ENCODE assay signal across 18 cellular contexts in the genomic region with DNA sequence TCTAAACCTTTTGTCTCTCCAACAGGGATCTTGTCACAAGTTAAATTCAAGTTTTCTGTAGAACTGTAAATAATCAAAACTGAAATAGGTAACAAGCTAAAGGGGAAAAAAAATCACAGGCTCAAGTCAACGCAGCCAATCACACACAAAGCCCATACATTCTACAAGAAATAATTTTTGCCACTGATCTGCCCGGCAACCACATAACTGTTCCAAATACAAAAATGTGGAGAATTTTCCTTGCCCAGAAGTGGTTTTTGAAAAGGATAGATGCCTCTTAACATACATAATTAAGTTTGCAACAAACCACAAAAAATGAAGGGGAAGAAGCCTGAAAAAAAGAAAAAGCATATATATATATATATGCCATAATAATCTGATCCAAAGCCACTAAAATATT.
DNase-seq lines count a peak whose midpoint lies in the region; ATAC-seq, FAIRE-seq and TF ChIP-seq lines count a peak whose summit lies in the region.
"Had no signal": no experiment of that assay in that cellular context is flagged by ENCODE, and none has a peak within 500 bp of the region (broad histone marks: within the 10 kb centered on the region; RNA-seq: fewer than 3 reads in every experiment).

No MANE protein-coding gene starts in this region.

- no peak overlapping the region for H4K5ac ChIP-seq in H1 (ENCODE audit: insufficient read length, low read depth, low read length)

- TF ChIP-seq RAD21 in SK-N-SH (IDR thresholded peaks at IDR 0.05; ENCODE audit: low read length) (no peak), H1 (IDR thresholded peaks at IDR 0.05 in 1 of 2, conservative IDR thresholded peaks at IDR 0.05 in 1 of 2; ENCODE audit: low read depth in 2 of 2, low read length in 2 of 2) (no peak)

- TF ChIP-seq POLR2A in H1 (IDR thresholded peaks at IDR 0.05; ENCODE audit: control extremely low read depth in 1 of 2, low read depth in 2 of 2, low read length in 2 of 2) (no peak), thyroid gland (IDR thresholded peaks at IDR 0.05) (no peak)

- peak overlapping the region; percentile 51 for H3K27ac Mint-ChIP-seq in HFFc6

- TF ChIP-seq EP300 in SK-N-SH (IDR thresholded peaks at IDR 0.05; ENCODE audit: borderline replicate concordance in 1 of 2, low read depth in 1 of 2, low read length in 1 of 2) (no peak), H1 (IDR thresholded peaks at IDR 0.05; ENCODE audit: borderline replicate concordance in 1 of 2, low read depth in 2 of 2, low read length in 2 of 2) (no peak)

- H3K27me3 ChIP-seq in SK-N-SH (ENCODE audit: insufficient read depth) = no peaks in the 10 kb centered on the region
- H3K27me3 ChIP-seq in H1 (replicated peaks in 1 of 4; ENCODE audit: control insufficient read depth in 3 of 4, extremely low read depth in 1 of 4, insufficient read depth in 3 of 4, low read length in 3 of 4) = no peaks in the 10 kb centered on the region
- no peaks in the 10 kb centered on the region for H3K27me3 ChIP-seq in thyroid gland

- H3K18ac ChIP-seq in H1 (ENCODE audit: extremely low read depth, low read length) = no peak overlapping the region

- H3K9me3 ChIP-seq in SK-N-SH = no peaks in the 10 kb centered on the region
- no peaks in the 10 kb centered on the region for H3K9me3 ChIP-seq in H1 (ENCODE audit: insufficient read depth in 2 of 2, low read depth in 1 of 2, low read length in 1 of 2)
- H3K9me3 ChIP-seq in thyroid gland = no peaks in the 10 kb centered on the region

- POLR2A ChIA-PET in SK-N-SH (lab: Yijun Ruan, JAX) (no interaction called here), H1 (lab: Charles Lee; ENCODE audit: partially characterized antibody) (interaction anchor here (1.1 kb wide), 1 partner anchor 17 kb away, joined by 4 read pairs; no protein-coding TSS in a partner anchor)

- intact Hi-C loops in thyroid gland (cut with DNase I) (no loop called here), Right ventricle myocardium superior (cut with DNase I) (no loop called here)

- peaks cover 29% of the 10 kb centered on the region for H3K4me1 Mint-ChIP-seq in HFFc6 (ENCODE audit: low read depth)

- no peaks in the 10 kb centered on the region for H3K79me2 ChIP-seq in SK-N-SH (ENCODE audit: insufficient read depth)
- no peaks in the 10 kb centered on the region for H3K79me2 ChIP-seq in H1 (ENCODE audit: control insufficient read depth in 1 of 2, insufficient read depth in 2 of 2, low read length in 2 of 2)

- H4K20me1 ChIP-seq in SK-N-SH (ENCODE audit: insufficient read depth) (no peaks in the 10 kb centered on the region), H1 (replicated peaks in 1 of 2; ENCODE audit: control insufficient read depth in 1 of 2, insufficient read depth in 2 of 2, low read length in 2 of 2) (peaks cover 0 to 2% of the 10 kb centered on the region in 2 experiments)

- FAIRE-seq in H1 (lab: Jason Lieb, UNC) = no peak
- FAIRE-seq: H54, K562 had no signal

- H4K8ac ChIP-seq in H1 (ENCODE audit: extremely low read depth, insufficient read depth, low read length) = no peak overlapping the region

- H3K4me3 ChIP-seq in SK-N-SH (ENCODE audit: low read depth in 2 of 2, low read length in 1 of 2) (no peak overlapping the region), H1 (ENCODE audit: extremely low read depth in 1 of 4, insufficient read depth in 2 of 4, low read depth in 3 of 4, low read length in 4 of 4) (no peak overlapping the region), thyroid gland (replicated peaks in 1 of 3) (no peak overlapping the region)
- H3K4me3 ChIP-seq: K562 had no signal

- no peak overlapping the region for H2BK12ac ChIP-seq in H1 (ENCODE audit: low read depth, low read length)

- H3K4me2 ChIP-seq in SK-N-SH (no peak overlapping the region), H1 (ENCODE audit: insufficient read depth in 1 of 2, low read depth in 2 of 2, low read length in 2 of 2) (no peak overlapping the region)

- no peak overlapping the region for H2BK5ac ChIP-seq in H1 (ENCODE audit: low read depth, low read length)

- TF ChIP-seq CTCF in HFFc6 (IDR thresholded peaks at IDR 0.05) (no peak), SK-N-SH (IDR thresholded peaks at IDR 0.05) (no peak), H1 (IDR thresholded peaks at IDR 0.05; ENCODE audit: control extremely low read depth in 1 of 3, insufficient read depth in 1 of 3, low read depth in 1 of 3, low read length in 3 of 3) (no peak), thyroid gland (IDR thresholded peaks at IDR 0.05) (no peak)

- no peaks in the 10 kb centered on the region for H3K23me2 ChIP-seq in H1 (ENCODE audit: low read depth, low read length)

- H3K36me3 Mint-ChIP-seq in HFFc6 (ENCODE audit: low read depth) = peaks cover 34% of the 10 kb centered on the region

- H3K9me3 Mint-ChIP-seq in HFFc6 = no peaks in the 10 kb centered on the region
- H3K9me3 Mint-ChIP-seq: CD8-positive, alpha-beta T cell had no signal

- H3F3A ChIP-seq in SK-N-SH (replicated peaks; ENCODE audit: insufficient read depth) = no peaks in the 10 kb centered on the region

- WGBS in SK-N-SH (ENCODE audit: low lambda C conversion rate) = 93% methylated on average over 2 of the region's 2 CpGs
- 89% methylated on average over 2 of the region's 2 CpGs; no CpG with 5 or more reads in 1 of the 2 experiments for WGBS in H1 (ENCODE audit: extremely low coverage in 1 of 2, insufficient coverage in 1 of 2, insufficient read length in 1 of 2, insufficient replicate concordance in 2 of 2, low coverage in 1 of 2, low lambda C conversion rate in 2 of 2, missing lambda C conversion rate in 1 of 2), 2 experiments
- 94 to 95% methylated on average over 2 of the region's 2 CpGs for WGBS in thyroid gland, 2 donors

- DNase-seq in HFFc6 = no peak
- DNase-seq in SK-N-SH = no peak
- no peak for DNase-seq in H1 (ENCODE audit: low read depth in 1 of 2, low spot score in 2 of 2)
- no peak for DNase-seq in thyroid gland
- no peak for DNase-seq in pons (ENCODE audit: low spot score)
- DNase-seq in Right ventricle myocardium superior = no peak
- DNase-seq: C1 segment of cervical spinal cord; CD8-positive, alpha-beta T cell; DMS 273 treated with DMSO at 0.1 percent for 48 hours; DMS79 treated with DMSO at 0.1 percent for 48 hours; Kasumi-1; NCI-H2029; NCI-H526 treated with DMSO at 0.1 percent for 48 hours; RPMI8226; SHP77 had no signal

- H2AFZ ChIP-seq in SK-N-SH (ENCODE audit: low read depth) (no peak overlapping the region), H1 (ENCODE audit: low read length) (no peak overlapping the region)

- H3K27me3 Mint-ChIP-seq in HFFc6 (ENCODE audit: insufficient read depth) = no peaks in the 10 kb centered on the region

- no peak overlapping the region for H3K4me3 Mint-ChIP-seq in HFFc6
- H3K4me3 Mint-ChIP-seq: CD8-positive, alpha-beta T cell had no signal

- no peak overlapping the region for H2BK15ac ChIP-seq in H1 (ENCODE audit: low read length)

- no peaks in the 10 kb centered on the region for H3K9me2 ChIP-seq in SK-N-SH

- no peak for ATAC-seq in HG03139 (IDR thresholded peaks at IDR 0.05; ENCODE audit: unreplicated experiment)
- ATAC-seq in Right ventricle myocardium superior (ENCODE audit: poor library complexity) = no peak
- ATAC-seq: CD8-positive, alpha-beta T cell; K562 had no signal

- CTCF ChIA-PET in SK-N-SH (lab: Yijun Ruan, JAX) = interaction anchor here (1.3 to 2.7 kb wide), 3 partner anchors 17 to 277 kb away, joined by 3 to 7 read pairs (median 5); no protein-coding TSS in a partner anchor
- CTCF ChIA-PET in H1 (lab: Charles Lee; ENCODE audit: partially characterized antibody) = interaction anchor here (2.1 to 2.2 kb wide), 2 partner anchors 12 to 16 kb away, joined by 10 read pairs; no protein-coding TSS in a partner anchor

- no peak overlapping the region for H2BK20ac ChIP-seq in H1 (ENCODE audit: low read length)

- H2BK120ac ChIP-seq in H1 (replicated peaks; ENCODE audit: low read depth, low read length) = no peak overlapping the region

- H3K56ac ChIP-seq in H1 (replicated peaks; ENCODE audit: insufficient read length, low read depth, low read length) = no peak overlapping the region

- no peaks in the 10 kb centered on the region for H3K4me1 ChIP-seq in SK-N-SH (ENCODE audit: control insufficient read depth in 1 of 2, insufficient read depth in 2 of 2, low read depth in 1 of 2, low read length in 1 of 2)
- no peaks in the 10 kb centered on the region for H3K4me1 ChIP-seq in H1 (replicated peaks in 1 of 4; ENCODE audit: control insufficient read depth in 3 of 4, insufficient read depth in 4 of 4, low read length in 3 of 4)
- H3K4me1 ChIP-seq in thyroid gland = peaks cover 22 to 23% of the 10 kb centered on the region in 2 donors

- no peak overlapping the region for H3K14ac ChIP-seq in H1 (ENCODE audit: insufficient read length)

- H3K79me1 ChIP-seq in H1 (ENCODE audit: low read depth, low read length) = no peaks in the 10 kb centered on the region; the same call in 1 of the 2 replicates

- H3K36me3 ChIP-seq in SK-N-SH (replicated peaks in 1 of 2; ENCODE audit: control insufficient read depth in 1 of 2, insufficient read depth in 2 of 2, low read length in 1 of 2) (peaks cover 53 to 56% of the 10 kb centered on the region in 2 experiments), H1 (ENCODE audit: control insufficient read depth in 2 of 4, insufficient read depth in 4 of 4, low read length in 3 of 4) (peaks cover 6 to 43% (median 13%) of the 10 kb centered on the region in 4 experiments; a peak in 6 of 8 replicates), thyroid gland (no peaks in the 10 kb centered on the region)

- H3K9ac ChIP-seq in SK-N-SH (no peak overlapping the region), H1 (replicated peaks in 1 of 4; ENCODE audit: extremely low read depth in 1 of 4, low read depth in 3 of 4, low read length in 3 of 4) (no peak overlapping the region)

- H3K27ac ChIP-seq in SK-N-SH (ENCODE audit: low read depth in 2 of 2, low read length in 1 of 2) (no peak overlapping the region), H1 (ENCODE audit: low read depth, low read length) (no peak overlapping the region), thyroid gland (peak overlapping the region in 2 of 3 donors; percentile 33 to 49)

- H2AK5ac ChIP-seq in H1 (ENCODE audit: low read depth, low read length) = no peak overlapping the region

- H3K23ac ChIP-seq in H1 (ENCODE audit: insufficient read length) = no peak overlapping the region

- no peak overlapping the region for H4K91ac ChIP-seq in H1 (replicated peaks; ENCODE audit: insufficient read length, low read length)

- H3K4ac ChIP-seq in H1 (replicated peaks; ENCODE audit: insufficient read length, low read depth, low read length) = no peak overlapping the region

TF ChIP-seq in SK-N-SH, 30 proteins besides CTCF, POLR2A, EP300 and RAD21 (continues in another document):
- TF ChIP-seq GATA2 (CRISPR knock-in tag; IDR thresholded peaks at IDR 0.05) = no peak

TF ChIP-seq in H1, 55 proteins besides CTCF, POLR2A, EP300 and RAD21 (continues in another document):
- TF ChIP-seq BCL11A (IDR thresholded peaks at IDR 0.05; ENCODE audit: low read depth in 2 of 2, low read length in 2 of 2) (no peak), SAP30 (IDR thresholded peaks at IDR 0.05; ENCODE audit: insufficient read depth, insufficient replicate concordance, low read length) (no peak), RFX5 (IDR thresholded peaks at IDR 0.05; ENCODE audit: borderline replicate concordance, low read depth, low read length) (0 out of 2 replicates have a peak, but pooled peaks have one; percentile 38), CBX8 (IDR thresholded peaks at IDR 0.05; ENCODE audit: borderline replicate concordance, low read depth, low read length) (no peak), CTBP2 (IDR thresholded peaks at IDR 0.05; ENCODE audit: borderline replicate concordance, insufficient read depth, insufficient read length, low read length) (no peak)

Comparison
In these comparisons a context has a peak if more than half of its experiments do, and no peak if none do; other contexts are left out.
1. H3K27ac ChIP-seq: peak in thyroid gland (2 of 3); none in SK-N-SH (0 of 2) and H1 (single experiment).